ENCODE assay signal across 9 cellular contexts in the genomic region with DNA sequence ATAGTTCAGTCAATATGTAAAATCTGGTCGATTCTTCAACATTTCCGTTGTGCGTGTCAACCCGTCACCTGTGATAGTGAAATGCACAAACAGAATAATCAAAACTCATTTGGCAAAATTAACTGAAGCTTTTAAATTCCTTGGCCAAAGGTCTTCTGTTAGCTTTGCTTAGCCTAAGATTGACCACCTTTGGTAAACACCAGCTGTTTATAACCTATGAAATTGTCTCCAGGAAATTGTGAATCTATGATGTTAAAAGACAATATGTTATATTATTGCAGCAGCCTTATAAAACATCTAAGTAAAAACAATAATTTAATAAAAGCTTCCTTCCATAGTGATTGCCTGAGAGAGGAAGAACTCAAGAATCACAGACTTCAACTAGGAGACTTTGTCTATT.
"Had no signal": no experiment of that assay in that cellular context is flagged by ENCODE, and none has a peak within 500 bp of the region (broad histone marks: within the 10 kb centered on the region; RNA-seq: fewer than 3 reads in every experiment).

No MANE protein-coding gene starts in this region.

- H3K4me3 ChIP-seq: GM23248, GM23338, HAP-1 had no signal

- H3K4me1 ChIP-seq: HAP-1 had no signal

- ATAC-seq: GM23338, HCT116 had no signal

- H3K9me3 ChIP-seq: HAP-1 had no signal

- DNase-seq: GM23248, GOT3, H7, H9, HCEC 1CT, HFFc6 had no signal

- H3K36me3 ChIP-seq: HAP-1 had no signal
